Comparison of ENCODE assay signal across 15 cellular contexts in the genomic region with DNA sequence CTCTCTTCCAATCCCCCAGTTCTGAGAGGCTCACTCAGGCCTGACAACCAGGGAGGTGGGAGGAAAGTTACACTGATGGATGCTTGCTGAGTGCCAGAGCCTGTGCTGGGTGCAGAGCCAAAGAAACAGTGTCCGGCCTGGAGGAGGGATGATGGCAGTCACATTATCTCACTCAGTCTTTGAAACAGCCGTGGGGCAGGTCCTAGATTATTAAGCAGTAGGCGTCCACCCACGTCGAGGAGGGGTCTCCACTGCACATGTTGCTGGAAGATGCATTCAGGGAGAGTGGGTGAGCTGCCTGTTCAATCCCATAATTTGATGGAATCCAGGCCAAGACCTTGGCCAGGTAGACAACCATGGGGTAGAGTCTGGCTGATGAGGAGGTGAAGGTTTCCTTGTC. TPM values are rescaled to one million over a fixed set of nuclear protein-coding genes. Genes with fewer than 3 reads are reported as not detected.
DNase-seq lines count a peak whose midpoint lies in the region; ATAC-seq and TF ChIP-seq lines count a peak whose summit lies in the region.
"Had no signal": no experiment of that assay in that cellular context is flagged by ENCODE, and none has a peak within 500 bp of the region (broad histone marks: within the 10 kb centered on the region; RNA-seq: fewer than 3 reads in every experiment).

No MANE protein-coding gene starts in this region.

- H3K4me3 Mint-ChIP-seq in activated CD4-positive, alpha-beta memory T cell treated with anti-CD3 and anti-CD28 coated beads for 36 hours = no peak overlapping the region
- H3K4me3 Mint-ChIP-seq in activated CD4-positive, alpha-beta memory T cell treated with anti-CD3 and anti-CD28 coated beads, Interleukin-2, amount 10 ng/mL, durations not matched to agents 7 days and 5 days = no peak overlapping the region
- no peak overlapping the region for H3K4me3 Mint-ChIP-seq in nephron
- H3K4me3 Mint-ChIP-seq: CD8-positive, alpha-beta memory T cell had no signal

- peaks cover 4 to 26% of the 10 kb centered on the region in 2 donors for H3K4me1 ChIP-seq in thoracic aorta (ENCODE audit: control insufficient read depth in 1 of 2, low read depth in 2 of 2)
- H3K4me1 ChIP-seq: BLaER1, Caco-2 had no signal

- no peaks in the 10 kb centered on the region for H3K9me3 ChIP-seq in thoracic aorta
- H3K9me3 ChIP-seq: BLaER1, Caco-2 had no signal

- no peak overlapping the region for H3K4me3 ChIP-seq in thoracic aorta
- H3K4me3 ChIP-seq: BLaER1 had no signal

- no peaks in the 10 kb centered on the region for H3K27me3 ChIP-seq in thoracic aorta (replicated peaks; ENCODE audit: insufficient read depth)
- H3K27me3 ChIP-seq: BLaER1 had no signal

- H3K9me3 Mint-ChIP-seq in activated CD4-positive, alpha-beta memory T cell treated with anti-CD3 and anti-CD28 coated beads for 36 hours = no peaks in the 10 kb centered on the region
- no peaks in the 10 kb centered on the region for H3K9me3 Mint-ChIP-seq in activated CD4-positive, alpha-beta memory T cell treated with anti-CD3 and anti-CD28 coated beads, Interleukin-2, amount 10 ng/mL, durations not matched to agents 7 days and 5 days
- H3K9me3 Mint-ChIP-seq in nephron = no peaks in the 10 kb centered on the region
- H3K9me3 Mint-ChIP-seq: CD8-positive, alpha-beta memory T cell had no signal

- no peaks in the 10 kb centered on the region for H3K27me3 Mint-ChIP-seq in activated CD4-positive, alpha-beta memory T cell treated with anti-CD3 and anti-CD28 coated beads for 36 hours
- peaks cover 1% of the 10 kb centered on the region for H3K27me3 Mint-ChIP-seq in activated CD4-positive, alpha-beta memory T cell treated with anti-CD3 and anti-CD28 coated beads, Interleukin-2, amount 10 ng/mL, durations not matched to agents 7 days and 5 days
- no peaks in the 10 kb centered on the region for H3K27me3 Mint-ChIP-seq in nephron (ENCODE audit: low read depth)

- no peaks in the 10 kb centered on the region for H3K4me1 Mint-ChIP-seq in activated CD4-positive, alpha-beta memory T cell treated with anti-CD3 and anti-CD28 coated beads for 36 hours (ENCODE audit: low read depth)
- H3K4me1 Mint-ChIP-seq in activated CD4-positive, alpha-beta memory T cell treated with anti-CD3 and anti-CD28 coated beads, Interleukin-2, amount 10 ng/mL, durations not matched to agents 7 days and 5 days = peaks cover 3% of the 10 kb centered on the region
- H3K4me1 Mint-ChIP-seq in nephron = peaks cover 24% of the 10 kb centered on the region

- no peaks in the 10 kb centered on the region for H3K36me3 Mint-ChIP-seq in activated CD4-positive, alpha-beta memory T cell treated with anti-CD3 and anti-CD28 coated beads for 36 hours
- H3K36me3 Mint-ChIP-seq in activated CD4-positive, alpha-beta memory T cell treated with anti-CD3 and anti-CD28 coated beads, Interleukin-2, amount 10 ng/mL, durations not matched to agents 7 days and 5 days (ENCODE audit: low read depth) = no peaks in the 10 kb centered on the region
- H3K36me3 Mint-ChIP-seq in nephron (ENCODE audit: low read depth) = no peaks in the 10 kb centered on the region
- H3K36me3 Mint-ChIP-seq: CD8-positive, alpha-beta memory T cell had no signal

- no peak for DNase-seq in activated CD4-positive, alpha-beta memory T cell treated with anti-CD3 and anti-CD28 coated beads for 36 hours
- no peak for DNase-seq in activated CD4-positive, alpha-beta memory T cell treated with anti-CD3 and anti-CD28 coated beads, Interleukin-2, amount 10 ng/mL, durations not matched to agents 7 days and 5 days
- DNase-seq in thoracic aorta (ENCODE audit: low spot score) (no peak), NCI-H2081 (lab: John Stamatoyannopoulos, UW) (no peak)
- DNase-seq: AML-193; Caco-2; CD8-positive, alpha-beta memory T cell; DND-41; GDM1; HCEC 1CT had no signal

- peak overlapping the region; percentile 6 for H3K27ac Mint-ChIP-seq in activated CD4-positive, alpha-beta memory T cell treated with anti-CD3 and anti-CD28 coated beads for 36 hours
- no peak overlapping the region for H3K27ac Mint-ChIP-seq in activated CD4-positive, alpha-beta memory T cell treated with anti-CD3 and anti-CD28 coated beads, Interleukin-2, amount 10 ng/mL, durations not matched to agents 7 days and 5 days
- H3K27ac Mint-ChIP-seq in nephron = peak overlapping the region in 2 of 3 experiments; percentile 39 to 49
- H3K27ac Mint-ChIP-seq: CD8-positive, alpha-beta memory T cell had no signal

- ATAC-seq in thoracic aorta (ENCODE audit: insufficient number of reproducible peaks, low FRiP score, low read depth) (no peak), GM21367 (IDR thresholded peaks at IDR 0.05; ENCODE audit: unreplicated experiment) (no peak), HG03135 (IDR thresholded peaks at IDR 0.05; ENCODE audit: unreplicated experiment) (no peak)

- intact Hi-C loops in activated CD4-positive, alpha-beta memory T cell treated with anti-CD3 and anti-CD28 coated beads for 36 hours (cut with micrococcal nuclease) = no loop called here

- POLR2A ChIA-PET in activated CD4-positive, alpha-beta memory T cell treated with anti-CD3 and anti-CD28 coated beads for 36 hours (lab: Charles Lee) = no interaction called here
- POLR2A ChIA-PET in activated CD4-positive, alpha-beta memory T cell treated with anti-CD3 and anti-CD28 coated beads, Interleukin-2, amount 10 ng/mL, durations not matched to agents 7 days and 5 days (lab: Charles Lee) = no interaction called here

- TF ChIP-seq CTCF in nephron (IDR thresholded peaks at IDR 0.05; ENCODE audit: unreplicated experiment in 3 of 3) = no peak
- no peak for TF ChIP-seq CTCF in thoracic aorta (IDR thresholded peaks at IDR 0.05)

- H3K27ac ChIP-seq in thoracic aorta = peak overlapping the region; percentile 59 to 67
- H3K27ac ChIP-seq: 22Rv1, BLaER1 had no signal

- no peaks in the 10 kb centered on the region for H3K36me3 ChIP-seq in thoracic aorta
- H3K36me3 ChIP-seq: BLaER1 had no signal

- CTCF ChIA-PET in activated CD4-positive, alpha-beta memory T cell treated with anti-CD3 and anti-CD28 coated beads for 36 hours (lab: Charles Lee) = no interaction called here
- CTCF ChIA-PET in activated CD4-positive, alpha-beta memory T cell treated with anti-CD3 and anti-CD28 coated beads, Interleukin-2, amount 10 ng/mL, durations not matched to agents 7 days and 5 days (lab: Charles Lee) = interaction anchor here (0.7 to 1.0 kb wide), 2 partner anchors 194 to 208 kb away, joined by 3 to 5 read pairs; a partner anchor contains a TSS

RNA-seq across cellular contexts. Expression of a gene that starts 29.6 kb away (rescaled TPM):
- total RNA-seq in activated CD4-positive, alpha-beta memory T cell treated with anti-CD3 and anti-CD28 coated beads for 36 hours = not detected
- total RNA-seq in activated CD4-positive, alpha-beta memory T cell treated with anti-CD3 and anti-CD28 coated beads, Interleukin-2, amount 10 ng/mL, durations not matched to agents 7 days and 5 days = not detected
- 100 to 1,000 TPM in 1 of 2 donors, 10 to 100 TPM in 1; 23.2 to 147 TPM for total RNA-seq in thoracic aorta
- total RNA-seq: Caco-2; CD8-positive, alpha-beta memory T cell had no signal

Comparison
In these comparisons a context has a peak if more than half of its experiments do, and no peak if none do; other contexts are left out.
1. RNA of a gene that starts 29.6 kb away (total RNA-seq): 23.2 to 147 TPM in thoracic aorta; not detected in activated CD4-positive, alpha-beta memory T cell treated with anti-CD3 and anti-CD28 coated beads for 36 hours and not detected in activated CD4-positive, alpha-beta memory T cell treated with anti-CD3 and anti-CD28 coated beads, Interleukin-2, amount 10 ng/mL, durations not matched to agents 7 days and 5 days; every median in the first group is over 10 times any median in the second.